Comparison of ENCODE assay signal across 8 cellular contexts in the genomic region with DNA sequence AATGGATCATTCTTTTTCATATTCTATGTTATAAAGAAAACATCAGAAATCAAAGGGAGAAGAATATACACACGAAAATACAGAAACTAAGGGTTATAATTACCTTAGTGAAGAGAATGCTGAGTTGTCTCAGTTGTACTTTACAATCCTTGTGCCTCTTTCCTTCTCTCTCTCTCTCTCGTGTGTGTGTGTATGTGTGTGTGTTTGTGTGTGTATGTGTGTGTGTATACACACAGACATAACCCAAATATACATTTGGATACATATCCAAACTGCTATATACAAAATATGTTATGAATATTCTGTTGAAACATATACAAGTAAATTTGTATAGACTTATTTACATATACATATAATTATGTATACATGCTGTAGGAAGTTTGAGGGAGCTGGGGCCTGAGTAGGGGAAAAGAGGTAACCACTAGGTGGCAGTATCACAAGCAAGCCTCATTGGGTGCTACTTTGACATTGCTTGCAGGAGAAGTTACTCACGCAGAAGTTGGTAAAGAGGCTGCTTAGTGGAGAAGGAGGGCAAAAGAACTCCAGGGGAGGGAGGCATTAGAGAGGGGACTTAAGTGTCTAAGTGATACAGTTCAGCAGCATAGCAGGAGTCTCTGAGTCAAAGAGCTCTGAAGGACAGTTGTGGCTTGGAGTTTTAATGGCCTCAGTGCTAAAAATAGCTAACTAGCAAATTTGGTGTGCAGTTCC.
DNase-seq lines count a peak whose midpoint lies in the region; ATAC-seq and TF ChIP-seq lines count a peak whose summit lies in the region.

No MANE protein-coding gene starts in this region.

- no peaks in the 10 kb centered on the region for H3K4me1 Mint-ChIP-seq in T-helper 17 cell
- no peaks in the 10 kb centered on the region for H3K4me1 Mint-ChIP-seq in activated CD8-positive, alpha-beta memory T cell treated with anti-CD3 and anti-CD28 coated beads, Interleukin-2, amount 10 ng/mL, durations not matched to agents 7 days and 5 days

- no peak overlapping the region for H3K4me3 Mint-ChIP-seq in T-helper 17 cell
- no peak overlapping the region for H3K4me3 Mint-ChIP-seq in activated CD8-positive, alpha-beta memory T cell treated with anti-CD3 and anti-CD28 coated beads, Interleukin-2, amount 10 ng/mL, durations not matched to agents 7 days and 5 days

- DNase-seq in AG20443 (ENCODE audit: low spot score) (peak; percentile 9), HK-2 (ENCODE audit: unreplicated experiment) (peak; percentile 7), T-helper 17 cell (no peak), left kidney (ENCODE audit: low read depth, low spot score) (peak; percentile 31), omental fat pad (ENCODE audit: low spot score) (no peak)
- DNase-seq in activated CD8-positive, alpha-beta memory T cell treated with anti-CD3 and anti-CD28 coated beads, Interleukin-2, amount 10 ng/mL, durations not matched to agents 7 days and 5 days: no peak

- H3K27me3 Mint-ChIP-seq in T-helper 17 cell: no peaks in the 10 kb centered on the region
- no peaks in the 10 kb centered on the region for H3K27me3 Mint-ChIP-seq in activated CD8-positive, alpha-beta memory T cell treated with anti-CD3 and anti-CD28 coated beads, Interleukin-2, amount 10 ng/mL, durations not matched to agents 7 days and 5 days

- ATAC-seq in GM19023 (IDR thresholded peaks at IDR 0.05; ENCODE audit: unreplicated experiment) (peak; percentile 85), T-helper 17 cell (peak; percentile 21), HG03108 (IDR thresholded peaks at IDR 0.05; ENCODE audit: unreplicated experiment) (no peak), omental fat pad (ENCODE audit: low FRiP score) (no peak)
- no peak for ATAC-seq in activated CD8-positive, alpha-beta memory T cell treated with anti-CD3 and anti-CD28 coated beads, Interleukin-2, amount 10 ng/mL, durations not matched to agents 7 days and 5 days

- CTCF ChIA-PET in activated CD8-positive, alpha-beta memory T cell treated with anti-CD3 and anti-CD28 coated beads, Interleukin-2, amount 10 ng/mL, durations not matched to agents 7 days and 5 days (lab: Charles Lee): no interaction called here

- no peak overlapping the region for H3K27ac Mint-ChIP-seq in T-helper 17 cell
- no peak overlapping the region for H3K27ac Mint-ChIP-seq in activated CD8-positive, alpha-beta memory T cell treated with anti-CD3 and anti-CD28 coated beads, Interleukin-2, amount 10 ng/mL, durations not matched to agents 7 days and 5 days

- peaks cover 11% of the 10 kb centered on the region for H3K9me3 Mint-ChIP-seq in activated CD8-positive, alpha-beta memory T cell treated with anti-CD3 and anti-CD28 coated beads, Interleukin-2, amount 10 ng/mL, durations not matched to agents 7 days and 5 days (ENCODE audit: low read depth)

- H3K9me3 ChIP-seq in T-helper 17 cell (ENCODE audit: control insufficient read depth, low read length, poor library complexity, severe bottlenecking): no peaks in the 10 kb centered on the region

- H3K36me3 Mint-ChIP-seq in T-helper 17 cell (ENCODE audit: low read depth): no peaks in the 10 kb centered on the region
- no peaks in the 10 kb centered on the region for H3K36me3 Mint-ChIP-seq in activated CD8-positive, alpha-beta memory T cell treated with anti-CD3 and anti-CD28 coated beads, Interleukin-2, amount 10 ng/mL, durations not matched to agents 7 days and 5 days

- no peak for TF ChIP-seq CTCF in omental fat pad (IDR thresholded peaks at IDR 0.05)

Comparison
In these comparisons a context has a peak if more than half of its experiments do, and no peak if none do; other contexts are left out.
1. DNase-seq: peak in AG20443 (single experiment), HK-2 (single experiment) and left kidney (single experiment); none in T-helper 17 cell (0 of 3), activated CD8-positive, alpha-beta memory T cell treated with anti-CD3 and anti-CD28 coated beads, Interleukin-2, amount 10 ng/mL, durations not matched to agents 7 days and 5 days (single experiment) and omental fat pad (single experiment).
2. ATAC-seq: peak in GM19023 (single experiment) and T-helper 17 cell (single experiment); none in activated CD8-positive, alpha-beta memory T cell treated with anti-CD3 and anti-CD28 coated beads, Interleukin-2, amount 10 ng/mL, durations not matched to agents 7 days and 5 days (single experiment), HG03108 (single experiment) and omental fat pad (single experiment).